Comparison of ENCODE assay signal across 8 cellular contexts in genomic region chr3:27681249-27681748, GRCh38. TPM values are rescaled to one million over a fixed set of nuclear protein-coding genes. Genes with fewer than 3 reads are reported as not detected.
DNase-seq lines count a peak whose midpoint lies in the region; ATAC-seq and TF ChIP-seq lines count a peak whose summit lies in the region.

No MANE protein-coding gene starts in this region.

- peak; percentile 53 to 96 (median 74) for TF ChIP-seq CTCF in adrenal gland (IDR thresholded peaks at IDR 0.05)

- intact Hi-C loops in adrenal gland (cut with DNase I): loop anchor here in 1 of 2 donors (5.0 to 10.0 kb wide), 2 partner anchors 316 to 369 kb away; partner anchors contain the start of gene NEK10
- intact Hi-C loops in left ventricle myocardium superior (cut with micrococcal nuclease): no loop called here

- H3K4me1 ChIP-seq in NT2/D1 (ENCODE audit: insufficient read depth, insufficient read length) (no peaks in the 10 kb centered on the region), adrenal gland (replicated peaks in 1 of 2) (peaks cover 14 to 16% of the 10 kb centered on the region in 2 donors)

- peak overlapping the region; percentile 47 to 87 (median 70) for H3K27ac ChIP-seq in adrenal gland

- ATAC-seq in GM21367 (IDR thresholded peaks at IDR 0.05; ENCODE audit: unreplicated experiment) (peak; percentile 69), left ventricle myocardium superior (peak; percentile 66)

- no peaks in the 10 kb centered on the region for H3K9me3 ChIP-seq in NT2/D1 (ENCODE audit: insufficient read depth, low read length)
- H3K9me3 ChIP-seq in adrenal gland (replicated peaks in 1 of 3): no peaks in the 10 kb centered on the region

- no peak overlapping the region for H3K9ac ChIP-seq in NT2/D1 (ENCODE audit: insufficient read length, low read depth)

- H3K27me3 ChIP-seq in NT2/D1 (ENCODE audit: insufficient read depth, insufficient read length) (no peaks in the 10 kb centered on the region), adrenal gland (no peaks in the 10 kb centered on the region)

- H3K36me3 ChIP-seq in NT2/D1 (ENCODE audit: insufficient read depth, insufficient read length, low read length): no peaks in the 10 kb centered on the region
- H3K36me3 ChIP-seq in adrenal gland (replicated peaks in 1 of 2): no peaks in the 10 kb centered on the region

- 9 to 23% (median 17%) methylated on average over 6 of the region's 6 CpGs for WGBS in adrenal gland, 4 donors

- DNase-seq in NCI-H1436 (lab: John Stamatoyannopoulos, UW) (peak; percentile 32), NCI-H1436 treated with DMSO at 0.1 percent for 48 hours (lab: John Stamatoyannopoulos, UW) (no peak), HK-2 (ENCODE audit: unreplicated experiment) (peak; percentile 7), NT2/D1 (ENCODE audit: low read depth, low spot score) (peak; percentile 42), adrenal gland (peak in 2 of 7 donors; percentile 24 to 26), left ventricle myocardium superior (no peak), retina (peak; percentile 77)

- TF ChIP-seq POLR2A in adrenal gland (IDR thresholded peaks at IDR 0.05): no peak

- H3K4me3 ChIP-seq in NT2/D1 (ENCODE audit: insufficient read length, low read depth) (no peak overlapping the region), adrenal gland (peak overlapping the region in 1 of 4 donors; percentile 30)

RNA-seq across cellular contexts. Expression of gene EOMES, which starts 40.8 kb away (rescaled TPM):
- total RNA-seq in adrenal gland: 1 to 10 TPM in 1 of 8 donors, under 1 TPM in 7; 0.21 to 1.2 (median 0.45) TPM
- under 1 TPM; 0.10 to 0.55 (median 0.16) TPM for polyA plus RNA-seq in adrenal gland
- total RNA-seq in left ventricle myocardium superior: 0.17 TPM

Comparison
In these comparisons a context has a peak if more than half of its experiments do, and no peak if none do; other contexts are left out.
1. DNase-seq: peak in NCI-H1436 (single experiment), HK-2 (single experiment), NT2/D1 (single experiment) and retina (single experiment); none in NCI-H1436 treated with DMSO at 0.1 percent for 48 hours (single experiment) and left ventricle myocardium superior (single experiment).